ENCODE assay signal across 17 cellular contexts in genomic region chr17:79985361-79985760, GRCh38. TPM values are rescaled to one million over a fixed set of nuclear protein-coding genes. Genes with fewer than 3 reads are reported as not detected.
"Had no signal": no experiment of that assay in that cellular context is flagged by ENCODE, and none has a peak within 500 bp of the region (broad histone marks: within the 10 kb centered on the region; RNA-seq: fewer than 3 reads in every experiment).

No MANE protein-coding gene starts in this region.

- H3K36me3 ChIP-seq: ascending aorta, pancreas, tibial nerve, vagina had no signal

- ATAC-seq: activated naive CD8-positive, alpha-beta T cell treated with anti-CD3 and anti-CD28 coated beads, Interleukin-2, amount 50 U/mL, for 24 hours; pancreas had no signal

- H3K4me3 Mint-ChIP-seq: activated naive CD4-positive, alpha-beta T cell treated with anti-CD3 and anti-CD28 coated beads for 36 hours; activated naive CD8-positive, alpha-beta T cell treated with anti-CD3 and anti-CD28 coated beads, Interleukin-2, amount 50 U/mL, for 24 hours had no signal

- H3K9me3 Mint-ChIP-seq: activated naive CD4-positive, alpha-beta T cell treated with anti-CD3 and anti-CD28 coated beads for 36 hours; activated naive CD8-positive, alpha-beta T cell treated with anti-CD3 and anti-CD28 coated beads, Interleukin-2, amount 50 U/mL, for 24 hours; activated T-helper 2 cell treated with anti-CD3 and anti-CD28 coated beads, Interferon-gamma antibody, Interleukin-2, Interleukin-4, amounts not matched to agents 10 μg/mL and 5 μg/mL and 100 μg/mL, durations not matched to agents 14 hours and 24 hours and 36 hours had no signal

- DNase-seq: activated CD4-positive, CD25-positive, alpha-beta regulatory T cell treated with anti-CD3 and anti-CD28 coated beads, Interleukin-2, amount 50 U/mL, for 72 hours; activated naive CD4-positive, alpha-beta T cell treated with anti-CD3 and anti-CD28 coated beads for 36 hours; activated naive CD8-positive, alpha-beta T cell treated with anti-CD3 and anti-CD28 coated beads, Interleukin-2, amount 50 U/mL, for 24 hours; activated T-cell treated with anti-CD3 and anti-CD28 coated beads for 4 hours; hypothalamus; kidney glomerular epithelial cell; stimulated activated CD4-positive, alpha-beta T cell treated with anti-CD3 and anti-CD28 coated beads, Interleukin-4, amount 100 ng/mL, for 4 hours; stimulated activated CD8-positive, alpha-beta memory T cell treated with anti-CD3 and anti-CD28 coated beads, Interleukin-4, amount 100 ng/mL, for 48 hours; stimulated activated naive CD4-positive, alpha-beta T cell treated with Interleukin-2 at 50 U/mL for 16 hours; substantia nigra had no signal

- H3K4me1 ChIP-seq: ascending aorta had no signal

- H3K27ac ChIP-seq: ascending aorta, esophagus muscularis mucosa, pancreas, tibial nerve, vagina had no signal

- H3K27me3 Mint-ChIP-seq: activated naive CD8-positive, alpha-beta T cell treated with anti-CD3 and anti-CD28 coated beads, Interleukin-2, amount 50 U/mL, for 24 hours had no signal

- H3K4me3 ChIP-seq: ascending aorta, esophagus muscularis mucosa, pancreas, skin epidermis, tibial nerve, vagina had no signal

- H3K27ac Mint-ChIP-seq: activated naive CD4-positive, alpha-beta T cell treated with anti-CD3 and anti-CD28 coated beads for 36 hours; activated naive CD8-positive, alpha-beta T cell treated with anti-CD3 and anti-CD28 coated beads, Interleukin-2, amount 50 U/mL, for 24 hours; activated T-helper 2 cell treated with anti-CD3 and anti-CD28 coated beads, Interferon-gamma antibody, Interleukin-2, Interleukin-4, amounts not matched to agents 10 μg/mL and 5 μg/mL and 100 μg/mL, durations not matched to agents 14 hours and 24 hours and 36 hours had no signal

- H3K27me3 ChIP-seq: ascending aorta, esophagus muscularis mucosa, pancreas, tibial nerve, vagina had no signal

- H3K9me3 ChIP-seq: ascending aorta, esophagus muscularis mucosa, pancreas, tibial nerve, vagina had no signal

RNA-seq across cellular contexts. Expression of gene CCDC40, which starts 51.1 kb away (rescaled TPM):
- total RNA-seq: activated T-helper 2 cell treated with anti-CD3 and anti-CD28 coated beads, Interferon-gamma antibody, Interleukin-2, Interleukin-4, amounts not matched to agents 10 μg/mL and 5 μg/mL and 100 μg/mL, durations not matched to agents 14 hours and 24 hours and 36 hours had no signal
